11 cellular contexts compared by ENCODE assay signal in the genomic region with DNA sequence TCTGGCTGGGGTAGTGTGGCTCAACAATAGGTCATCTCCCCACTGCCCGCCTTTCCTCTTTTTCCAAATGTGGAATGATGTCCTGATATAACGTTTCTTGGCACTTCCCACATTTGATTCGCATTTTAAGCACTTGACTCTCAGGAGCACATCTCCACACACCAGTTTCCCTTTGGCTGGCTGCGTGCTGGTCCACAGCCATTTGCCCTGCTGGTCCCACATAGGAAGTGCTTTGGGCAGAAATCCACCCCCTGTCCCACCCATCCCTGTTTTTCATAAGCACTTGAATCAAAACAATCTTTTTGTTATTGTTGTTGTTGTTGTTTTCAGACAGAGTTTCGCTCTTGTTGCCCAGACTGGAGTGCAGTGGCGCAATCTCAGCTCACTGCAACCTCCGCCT. TPM values are rescaled to one million over a fixed set of nuclear protein-coding genes. Genes with fewer than 3 reads are reported as not detected.
"Had no signal": no experiment of that assay in that cellular context is flagged by ENCODE, and none has a peak within 500 bp of the region (broad histone marks: within the 10 kb centered on the region; RNA-seq: fewer than 3 reads in every experiment).

No MANE protein-coding gene starts in this region.

- H3K27me3 Mint-ChIP-seq: IgD-negative memory B cell had no signal

- H3K9ac ChIP-seq: GM23248 had no signal

- H3K36me3 Mint-ChIP-seq: IgD-negative memory B cell had no signal

- H2AFZ ChIP-seq: GM23248 had no signal

- H3K9me3 Mint-ChIP-seq: HFFc6, IgD-negative memory B cell had no signal

- H3K27ac ChIP-seq: GM23248, HL-60 had no signal

- FAIRE-seq: HepG2 had no signal

- H3K36me3 ChIP-seq: HAP-1 had no signal

- H3K4me1 ChIP-seq: HAP-1 had no signal

- H3K4me3 Mint-ChIP-seq: HFFc6, IgD-negative memory B cell had no signal

- H3K4me3 ChIP-seq: GM23248, HAP-1 had no signal

- H3K9me3 ChIP-seq: HAP-1 had no signal

- H3K27ac Mint-ChIP-seq: HFFc6, IgD-negative memory B cell had no signal

- ATAC-seq: HCT116, HepG2 had no signal

- DNase-seq: GM23248, GOT3, H7, HFFc6 had no signal

RNA-seq across cellular contexts. Expression of a gene that starts 24.0 kb away (rescaled TPM):
- total RNA-seq: GM23248, H4, HepG2, HFFc6, HT1080 had no signal
- polyA plus RNA-seq: GM23248, HepG2 had no signal
